In genomic region chr2:29000481-29000880, GRCh38 we compare ENCODE assay signal across 8 cellular contexts.
DNase-seq lines count a peak whose midpoint lies in the region; ATAC-seq lines count a peak whose summit lies in the region.

No MANE protein-coding gene starts in this region.

- H3K27ac Mint-ChIP-seq in effector memory CD8-positive, alpha-beta T cell, result peak overlapping the region; percentile 93 to 96

- H3K4me3 Mint-ChIP-seq in effector memory CD8-positive, alpha-beta T cell, result peak overlapping the region; percentile 44 to 63

- no peaks in the 10 kb centered on the region for H3K27me3 Mint-ChIP-seq in effector memory CD8-positive, alpha-beta T cell

- peaks cover 10% of the 10 kb centered on the region for H3K36me3 Mint-ChIP-seq in effector memory CD8-positive, alpha-beta T cell (ENCODE audit: insufficient read depth)

- ATAC-seq in GM19023 (IDR thresholded peaks at IDR 0.05; ENCODE audit: unreplicated experiment) (peak; percentile 91), HG02884 (IDR thresholded peaks at IDR 0.05; ENCODE audit: unreplicated experiment) (peak; percentile 96)
- peak; percentile 91 for ATAC-seq in effector memory CD8-positive, alpha-beta T cell (replicated peaks)

- H3K9me3 Mint-ChIP-seq in effector memory CD8-positive, alpha-beta T cell, result no peaks in the 10 kb centered on the region

- peaks cover 18 to 29% of the 10 kb centered on the region in 2 donors for H3K4me1 Mint-ChIP-seq in effector memory CD8-positive, alpha-beta T cell (ENCODE audit: low read depth in 2 of 2)

- DNase-seq in OCI-M1 (lab: John Stamatoyannopoulos, UW) (peak; percentile 92), EL (no peak), COR-L47 (lab: John Stamatoyannopoulos, UW) (no peak), NCI-H146 (lab: John Stamatoyannopoulos, UW) (no peak), DMS153 (lab: John Stamatoyannopoulos, UW) (no peak)
- peak; percentile 48 to 55 (median 49) for DNase-seq in effector memory CD8-positive, alpha-beta T cell

Comparison
In these comparisons a context has a peak if more than half of its experiments do, and no peak if none do; other contexts are left out.
1. DNase-seq: peak in OCI-M1 (single experiment) and effector memory CD8-positive, alpha-beta T cell (3 of 3); none in EL (single experiment), COR-L47 (single experiment), NCI-H146 (single experiment) and DMS153 (single experiment).
2. Peak in every context shown above with its lines, with median percentiles within 50 percentile points of each other: ATAC-seq.